In genomic region chr11:62402226-62402625, GRCh38 we compare ENCODE assay signal across 8 cellular contexts. TPM values are rescaled to one million over a fixed set of nuclear protein-coding genes. Genes with fewer than 3 reads are reported as not detected.
A peak's percentile ranks its signal among the peaks of the same experiment; 100 is the strongest.
DNase-seq lines count a peak whose midpoint lies in the region; ATAC-seq and TF ChIP-seq lines count a peak whose summit lies in the region.

No MANE protein-coding gene starts in this region.

- H3K9me3 ChIP-seq in esophagus muscularis mucosa (no peaks in the 10 kb centered on the region), spleen (no peaks in the 10 kb centered on the region)

- H3K27ac ChIP-seq in esophagus muscularis mucosa (replicated peaks in 1 of 4): peak overlapping the region; percentile 74 to 83 (median 80)
- H3K27ac ChIP-seq in spleen: peak overlapping the region in 6 of 8 donors; percentile 35 to 77 (median 68)

- H3K27me3 ChIP-seq in esophagus muscularis mucosa (no peaks in the 10 kb centered on the region), spleen (replicated peaks in 1 of 7) (no peaks in the 10 kb centered on the region)

- no peak for ATAC-seq in HG02840 (IDR thresholded peaks at IDR 0.05; ENCODE audit: low FRiP score, unreplicated experiment)

- WGBS in esophagus muscularis mucosa: 70% methylated on average over 14 of the region's 14 CpGs
- WGBS in spleen, 5 donors: 23 to 32% (median 27%) methylated on average over 14 of the region's 14 CpGs

- TF ChIP-seq POLR2A in esophagus muscularis mucosa (IDR thresholded peaks at IDR 0.05; ENCODE audit: low read depth): no peak
- TF ChIP-seq POLR2A in spleen (IDR thresholded peaks at IDR 0.05): no peak

- DNase-seq in Ammon's horn (ENCODE audit: low spot score): peak; percentile 71
- DNase-seq in activated CD4-positive, alpha-beta T cell treated with anti-CD3 and anti-CD28 coated beads, Interleukin-2, amount 50 U/mL, for 24 hours (ENCODE audit: low read depth in 1 of 2, low spot score in 1 of 2): peak; percentile 26 to 33
- no peak for DNase-seq in esophagus muscularis mucosa (ENCODE audit: extremely low spot score)
- DNase-seq in spleen: peak; percentile 88
- DNase-seq in KBM-7: no peak
- no peak for DNase-seq in NCI-H2029 (lab: John Stamatoyannopoulos, UW)
- no peak for DNase-seq in kidney tubule cell (ENCODE audit: low spot score)

- no peak for TF ChIP-seq CTCF in esophagus muscularis mucosa (IDR thresholded peaks at IDR 0.05)
- no peak for TF ChIP-seq CTCF in spleen (IDR thresholded peaks at IDR 0.05 in 8 of 11, conservative IDR thresholded peaks at IDR 0.05 in 3 of 11)

- no peaks in the 10 kb centered on the region for H3K36me3 ChIP-seq in esophagus muscularis mucosa
- no peaks in the 10 kb centered on the region for H3K36me3 ChIP-seq in spleen

- no peak for TF ChIP-seq EP300 in esophagus muscularis mucosa (IDR thresholded peaks at IDR 0.05)

- in situ Hi-C loops in KBM-7 (cut with MboI; ENCODE audit: low pct_unique_long_range_greater_than_20kb, low sequenced_read_pairs): no loop called here

- peaks cover 55 to 68% (median 65%) of the 10 kb centered on the region in 4 donors for H3K4me1 ChIP-seq in esophagus muscularis mucosa
- H3K4me1 ChIP-seq in spleen: peaks cover 10 to 59% (median 35%) of the 10 kb centered on the region in 6 donors

- intact Hi-C loops in esophagus muscularis mucosa (cut with DNase I): no loop called here
- intact Hi-C loops in spleen (cut with DNase I; ENCODE audit: low total_unique reads): no loop called here

- H3K4me3 ChIP-seq in esophagus muscularis mucosa (peak overlapping the region in 2 of 4 donors; percentile 8 to 11), spleen (peak overlapping the region in 1 of 8 donors; percentile 35)

RNA-seq across cellular contexts. Expression of gene SCGB1A1, which starts 16.6 kb away (rescaled TPM):
- total RNA-seq in esophagus muscularis mucosa: 1 to 10 TPM in 1 of 4 donors, not detected in 3; 3.0 TPM
- not detected for total RNA-seq in spleen
- under 1 TPM in 1 of 3 donors, not detected in 2; 0.35 TPM for polyA plus RNA-seq in spleen

Comparison
In these comparisons a context has a peak if more than half of its experiments do, and no peak if none do; other contexts are left out.
1. DNase-seq: peak in Ammon's horn (single experiment), activated CD4-positive, alpha-beta T cell treated with anti-CD3 and anti-CD28 coated beads, Interleukin-2, amount 50 U/mL, for 24 hours (2 of 2) and spleen (single experiment); none in esophagus muscularis mucosa (single experiment), KBM-7 (single experiment), NCI-H2029 (single experiment) and kidney tubule cell (single experiment).